In genomic region chr14:49892636-49893308, GRCh38 we compare ENCODE assay signal across 1 cellular context.
TF ChIP-seq lines count a peak whose summit lies in the region.

TSS of gene ARF6 (plus strand) at chr14:49893082. CDS start at chr14:49893737, 655 bp downstream.

TF ChIP-seq in GM12878, 131 proteins besides CTCF, POLR2A, EP300 and RAD21 (continued from another document):
- TF ChIP-seq, protein P1, sequence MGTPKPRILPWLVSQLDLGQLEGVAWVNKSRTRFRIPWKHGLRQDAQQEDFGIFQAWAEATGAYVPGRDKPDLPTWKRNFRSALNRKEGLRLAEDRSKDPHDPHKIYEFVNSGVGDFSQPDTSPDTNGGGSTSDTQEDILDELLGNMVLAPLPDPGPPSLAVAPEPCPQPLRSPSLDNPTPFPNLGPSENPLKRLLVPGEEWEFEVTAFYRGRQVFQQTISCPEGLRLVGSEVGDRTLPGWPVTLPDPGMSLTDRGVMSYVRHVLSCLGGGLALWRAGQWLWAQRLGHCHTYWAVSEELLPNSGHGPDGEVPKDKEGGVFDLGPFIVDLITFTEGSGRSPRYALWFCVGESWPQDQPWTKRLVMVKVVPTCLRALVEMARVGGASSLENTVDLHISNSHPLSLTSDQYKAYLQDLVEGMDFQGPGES (IDR thresholded peaks at IDR 0.05): no peak
- no peak for TF ChIP-seq ZNF24 (IDR thresholded peaks at IDR 0.05)
